Comparison of ENCODE assay signal across 8 cellular contexts in the genomic region with DNA sequence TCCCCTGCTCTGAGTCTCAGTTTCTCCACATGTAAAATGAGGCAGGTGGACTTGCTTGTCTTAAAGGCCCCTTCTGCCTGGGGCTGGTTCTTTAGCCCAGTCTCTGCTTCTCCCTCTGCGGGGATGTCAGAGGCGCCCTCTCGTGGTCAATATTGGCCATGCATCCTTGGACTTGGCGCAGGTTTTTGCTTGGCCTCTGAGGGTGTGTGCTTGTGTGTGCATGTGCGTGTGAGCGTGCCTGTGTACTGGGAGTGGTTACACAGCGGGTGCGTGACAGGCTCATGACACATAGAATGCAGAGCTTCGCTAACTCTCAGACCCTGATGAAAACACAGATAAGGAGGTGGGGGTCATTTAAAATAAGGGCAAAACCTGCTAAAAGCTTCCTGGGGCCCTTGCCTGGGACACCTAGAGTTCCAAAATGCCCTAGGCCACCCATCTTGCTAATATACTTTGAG.
DNase-seq lines count a peak whose midpoint lies in the region; ATAC-seq and TF ChIP-seq lines count a peak whose summit lies in the region.

No MANE protein-coding gene starts in this region.

- H3K36me3 ChIP-seq in left ventricle myocardium inferior (no peaks in the 10 kb centered on the region), sigmoid colon (no peaks in the 10 kb centered on the region)

- H3K4me3 ChIP-seq in left ventricle myocardium inferior (no peak overlapping the region), sigmoid colon (no peak overlapping the region)

- peaks cover 23% of the 10 kb centered on the region for H3K4me1 ChIP-seq in left ventricle myocardium inferior
- H3K4me1 ChIP-seq in sigmoid colon, result peaks cover 0 to 23% (median 3%) of the 10 kb centered on the region in 4 donors

- H3K27me3 ChIP-seq in left ventricle myocardium inferior (ENCODE audit: low read depth) (no peaks in the 10 kb centered on the region), sigmoid colon (no peaks in the 10 kb centered on the region)

- WGBS in sigmoid colon, 2 donors, result 1 to 6% methylated on average over 9 of the region's 9 CpGs

- peak; percentile 53 for DNase-seq in NCI-H2171 treated with DMSO at 0.1 percent for 48 hours (lab: John Stamatoyannopoulos, UW)
- no peak for DNase-seq in NCI-H2171 (lab: John Stamatoyannopoulos, UW)
- DNase-seq in LoVo (ENCODE audit: low spot score), result peak; percentile 82
- peak in 4 of 5 donors; percentile 38 to 64 (median 48) for DNase-seq in T-helper 1 cell
- DNase-seq in amniotic epithelial cell (ENCODE audit: low read depth), result peak; percentile 64
- peak; percentile 79 for DNase-seq in left ventricle myocardium inferior
- peak; percentile 86 for DNase-seq in sigmoid colon

- no peaks in the 10 kb centered on the region for H3K9me3 ChIP-seq in left ventricle myocardium inferior (replicated peaks)
- H3K9me3 ChIP-seq in sigmoid colon, result no peaks in the 10 kb centered on the region

- no peak for TF ChIP-seq EP300 in sigmoid colon (IDR thresholded peaks at IDR 0.05)

- intact Hi-C loops in left ventricle myocardium inferior (cut with micrococcal nuclease) (no loop called here), sigmoid colon (cut with DNase I) (no loop called here)

- TF ChIP-seq CTCF in left ventricle myocardium inferior (IDR thresholded peaks at IDR 0.05; ENCODE audit: borderline replicate concordance), result peak; percentile 96
- peak; percentile 49 to 94 (median 84) for TF ChIP-seq CTCF in sigmoid colon (IDR thresholded peaks at IDR 0.05)

- ATAC-seq in HG02678 (IDR thresholded peaks at IDR 0.05; ENCODE audit: unreplicated experiment), result no peak

- TF ChIP-seq POLR2A in sigmoid colon (IDR thresholded peaks at IDR 0.05), result no peak

- H3K27ac ChIP-seq in left ventricle myocardium inferior (replicated peaks) (no peak overlapping the region), sigmoid colon (no peak overlapping the region)
